In the genomic region with DNA sequence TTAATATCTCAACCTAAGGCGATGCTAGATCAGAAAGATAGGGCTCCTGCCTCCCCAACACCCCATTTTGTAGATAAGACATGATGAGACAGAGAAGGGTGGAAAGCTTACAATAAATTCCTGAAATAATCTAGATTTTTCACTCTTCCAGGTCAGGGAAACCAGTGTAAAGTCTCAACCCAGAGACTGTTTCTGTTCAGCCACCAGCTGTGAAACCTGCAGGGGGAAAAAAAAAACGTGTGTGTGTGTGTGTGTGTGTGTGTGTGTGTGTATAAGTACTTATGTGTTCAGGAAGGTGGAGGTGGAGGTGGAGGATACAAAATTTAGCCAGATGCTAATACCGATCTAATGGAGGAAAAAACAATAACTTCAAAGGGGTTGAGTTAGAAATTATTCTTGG, we compare ENCODE assay signal across 11 cellular contexts. TPM values are rescaled to one million over a fixed set of nuclear protein-coding genes. Genes with fewer than 3 reads are reported as not detected.
DNase-seq lines count a peak whose midpoint lies in the region; ATAC-seq and TF ChIP-seq lines count a peak whose summit lies in the region.
"Had no signal": no experiment of that assay in that cellular context is flagged by ENCODE, and none has a peak within 500 bp of the region (broad histone marks: within the 10 kb centered on the region; RNA-seq: fewer than 3 reads in every experiment).

No MANE protein-coding gene starts in this region.

- intact Hi-C loops in A673 (cut with micrococcal nuclease; ENCODE audit: unreplicated experiment), result loop anchor here (10.0 kb wide), 1 partner anchor 273 kb away; no protein-coding TSS in a partner anchor

- POLR2A ChIA-PET in A673 (lab: Charles Lee; ENCODE audit: low non-redundant PET), result no interaction called here

- TF ChIP-seq CTCF in A673 (conservative IDR thresholded peaks at IDR 0.05; ENCODE audit: low read depth, low read length), result no peak
- TF ChIP-seq CTCF in GM23338 (conservative IDR thresholded peaks at IDR 0.05; ENCODE audit: low read depth in 2 of 2), result no peak

- H3K4me1 Mint-ChIP-seq in GM23338, result peaks cover 28% of the 10 kb centered on the region
- peaks cover 36% of the 10 kb centered on the region for H3K4me1 Mint-ChIP-seq in activated naive CD8-positive, alpha-beta T cell (ENCODE audit: low read depth)

- no peaks in the 10 kb centered on the region for H4K20me1 ChIP-seq in GM23338 (replicated peaks; ENCODE audit: insufficient read depth)

- H3K27me3 ChIP-seq in A673 (replicated peaks; ENCODE audit: insufficient read depth, low read depth, low read length, poor library complexity) (no peaks in the 10 kb centered on the region), GM23338 (ENCODE audit: insufficient read depth) (no peaks in the 10 kb centered on the region)
- H3K27me3 ChIP-seq: cardiac muscle cell had no signal

- peaks cover 7% of the 10 kb centered on the region; the same call in 1 of the 2 replicates for H3K79me2 ChIP-seq in GM23338 (replicated peaks; ENCODE audit: insufficient read depth)

- no peaks in the 10 kb centered on the region for H3F3A ChIP-seq in GM23338 (replicated peaks; ENCODE audit: low read depth)

- no peaks in the 10 kb centered on the region for H3K9me2 ChIP-seq in GM23338 (ENCODE audit: insufficient read depth)

- H3K4me3 ChIP-seq in A673 (ENCODE audit: low read depth, low read length, poor library complexity, severe bottlenecking), result peak overlapping the region; percentile 69
- H3K4me3 ChIP-seq in GM23338, result peak overlapping the region; percentile 64
- peak overlapping the region; percentile 36 for H3K4me3 ChIP-seq in mesodermal cell (ENCODE audit: extremely low read depth, insufficient read depth, low read length, poor library complexity, severe bottlenecking)

- peak overlapping the region; percentile 84 for H3K4me2 ChIP-seq in GM23338

- no peaks in the 10 kb centered on the region for H3K4me1 ChIP-seq in A673 (ENCODE audit: insufficient read depth, low read length, poor library complexity, severe bottlenecking)
- H3K4me1 ChIP-seq in GM23338 (ENCODE audit: insufficient read depth), result peaks cover 27% of the 10 kb centered on the region
- H3K4me1 ChIP-seq in mesodermal cell (ENCODE audit: control insufficient read depth, insufficient read depth, low read length, poor library complexity, severe bottlenecking), result no peaks in the 10 kb centered on the region

- no peaks in the 10 kb centered on the region for H3K36me3 Mint-ChIP-seq in GM23338 (ENCODE audit: low read depth)
- no peaks in the 10 kb centered on the region for H3K36me3 Mint-ChIP-seq in activated naive CD8-positive, alpha-beta T cell

- CTCF ChIA-PET in A673 (lab: Charles Lee), result no interaction called here

- peak overlapping the region; percentile 65; the same call in 1 of the 2 replicates for H3K27ac Mint-ChIP-seq in GM23338
- peak overlapping the region; percentile 97 for H3K27ac Mint-ChIP-seq in activated naive CD8-positive, alpha-beta T cell

- WGBS in mesodermal cell (ENCODE audit: insufficient coverage in 2 of 2), 2 experiments, result no CpG with 5 or more reads among the region's 3 CpGs

- no peaks in the 10 kb centered on the region for H3K9me3 ChIP-seq in A673 (ENCODE audit: low read depth, low read length, poor library complexity, severe bottlenecking)
- no peaks in the 10 kb centered on the region for H3K9me3 ChIP-seq in mesodermal cell (ENCODE audit: control insufficient read depth, low read length)

- no peaks in the 10 kb centered on the region for H3K27me3 Mint-ChIP-seq in GM23338 (ENCODE audit: insufficient read depth, low read depth, poor library complexity)
- H3K27me3 Mint-ChIP-seq in activated naive CD8-positive, alpha-beta T cell, result no peaks in the 10 kb centered on the region

- H2AFZ ChIP-seq in GM23338, result no peak overlapping the region; the same call in 1 of the 2 replicates

- ATAC-seq in GM23338 (no peak), GM18870 (IDR thresholded peaks at IDR 0.05; ENCODE audit: unreplicated experiment) (no peak), HG03457 (IDR thresholded peaks at IDR 0.05; ENCODE audit: unreplicated experiment) (no peak)

- BruUV-seq in A673 (replicated peaks; lab: Mats Ljungman, UMichigan), result no TSS peak

- no peaks in the 10 kb centered on the region for H3K9me3 Mint-ChIP-seq in GM23338
- H3K9me3 Mint-ChIP-seq in activated naive CD8-positive, alpha-beta T cell (ENCODE audit: low read depth), result no peaks in the 10 kb centered on the region

- peak overlapping the region; percentile 88 for H3K4me3 Mint-ChIP-seq in GM23338
- H3K4me3 Mint-ChIP-seq in activated naive CD8-positive, alpha-beta T cell, result peak overlapping the region; percentile 90

- H3K27ac ChIP-seq in A673 (ENCODE audit: low read depth, low read length, poor library complexity, severe bottlenecking), result peak overlapping the region; percentile 79
- peak overlapping the region; percentile 92; the same call in 1 of the 2 replicates for H3K27ac ChIP-seq in GM23338 (ENCODE audit: low read depth)
- H3K27ac ChIP-seq in mesodermal cell (ENCODE audit: low read depth, low read length, severe bottlenecking), result no peak overlapping the region
- H3K27ac ChIP-seq: cardiac muscle cell had no signal

- H3K36me3 ChIP-seq in A673 (ENCODE audit: insufficient read depth, low read length, poor library complexity, severe bottlenecking) (peaks cover 10% of the 10 kb centered on the region), GM23338 (ENCODE audit: insufficient read depth) (no peaks in the 10 kb centered on the region), mesodermal cell (ENCODE audit: control insufficient read depth, insufficient read depth, low read length) (no peaks in the 10 kb centered on the region)
- H3K36me3 ChIP-seq: cardiac muscle cell had no signal

- DNase-seq in A673 (ENCODE audit: low spot score) (no peak), GM23338 (ENCODE audit: low spot score) (peak; percentile 9), cortex of kidney (lab: John Stamatoyannopoulos, UW) (no peak), foreskin melanocyte (no peak)
- DNase-seq: NCI-H187 had no signal

TF ChIP-seq in GM23338, 12 proteins besides CTCF, POLR2A, EP300 and RAD21 (continues in another document):
- TF ChIP-seq, protein P1, sequence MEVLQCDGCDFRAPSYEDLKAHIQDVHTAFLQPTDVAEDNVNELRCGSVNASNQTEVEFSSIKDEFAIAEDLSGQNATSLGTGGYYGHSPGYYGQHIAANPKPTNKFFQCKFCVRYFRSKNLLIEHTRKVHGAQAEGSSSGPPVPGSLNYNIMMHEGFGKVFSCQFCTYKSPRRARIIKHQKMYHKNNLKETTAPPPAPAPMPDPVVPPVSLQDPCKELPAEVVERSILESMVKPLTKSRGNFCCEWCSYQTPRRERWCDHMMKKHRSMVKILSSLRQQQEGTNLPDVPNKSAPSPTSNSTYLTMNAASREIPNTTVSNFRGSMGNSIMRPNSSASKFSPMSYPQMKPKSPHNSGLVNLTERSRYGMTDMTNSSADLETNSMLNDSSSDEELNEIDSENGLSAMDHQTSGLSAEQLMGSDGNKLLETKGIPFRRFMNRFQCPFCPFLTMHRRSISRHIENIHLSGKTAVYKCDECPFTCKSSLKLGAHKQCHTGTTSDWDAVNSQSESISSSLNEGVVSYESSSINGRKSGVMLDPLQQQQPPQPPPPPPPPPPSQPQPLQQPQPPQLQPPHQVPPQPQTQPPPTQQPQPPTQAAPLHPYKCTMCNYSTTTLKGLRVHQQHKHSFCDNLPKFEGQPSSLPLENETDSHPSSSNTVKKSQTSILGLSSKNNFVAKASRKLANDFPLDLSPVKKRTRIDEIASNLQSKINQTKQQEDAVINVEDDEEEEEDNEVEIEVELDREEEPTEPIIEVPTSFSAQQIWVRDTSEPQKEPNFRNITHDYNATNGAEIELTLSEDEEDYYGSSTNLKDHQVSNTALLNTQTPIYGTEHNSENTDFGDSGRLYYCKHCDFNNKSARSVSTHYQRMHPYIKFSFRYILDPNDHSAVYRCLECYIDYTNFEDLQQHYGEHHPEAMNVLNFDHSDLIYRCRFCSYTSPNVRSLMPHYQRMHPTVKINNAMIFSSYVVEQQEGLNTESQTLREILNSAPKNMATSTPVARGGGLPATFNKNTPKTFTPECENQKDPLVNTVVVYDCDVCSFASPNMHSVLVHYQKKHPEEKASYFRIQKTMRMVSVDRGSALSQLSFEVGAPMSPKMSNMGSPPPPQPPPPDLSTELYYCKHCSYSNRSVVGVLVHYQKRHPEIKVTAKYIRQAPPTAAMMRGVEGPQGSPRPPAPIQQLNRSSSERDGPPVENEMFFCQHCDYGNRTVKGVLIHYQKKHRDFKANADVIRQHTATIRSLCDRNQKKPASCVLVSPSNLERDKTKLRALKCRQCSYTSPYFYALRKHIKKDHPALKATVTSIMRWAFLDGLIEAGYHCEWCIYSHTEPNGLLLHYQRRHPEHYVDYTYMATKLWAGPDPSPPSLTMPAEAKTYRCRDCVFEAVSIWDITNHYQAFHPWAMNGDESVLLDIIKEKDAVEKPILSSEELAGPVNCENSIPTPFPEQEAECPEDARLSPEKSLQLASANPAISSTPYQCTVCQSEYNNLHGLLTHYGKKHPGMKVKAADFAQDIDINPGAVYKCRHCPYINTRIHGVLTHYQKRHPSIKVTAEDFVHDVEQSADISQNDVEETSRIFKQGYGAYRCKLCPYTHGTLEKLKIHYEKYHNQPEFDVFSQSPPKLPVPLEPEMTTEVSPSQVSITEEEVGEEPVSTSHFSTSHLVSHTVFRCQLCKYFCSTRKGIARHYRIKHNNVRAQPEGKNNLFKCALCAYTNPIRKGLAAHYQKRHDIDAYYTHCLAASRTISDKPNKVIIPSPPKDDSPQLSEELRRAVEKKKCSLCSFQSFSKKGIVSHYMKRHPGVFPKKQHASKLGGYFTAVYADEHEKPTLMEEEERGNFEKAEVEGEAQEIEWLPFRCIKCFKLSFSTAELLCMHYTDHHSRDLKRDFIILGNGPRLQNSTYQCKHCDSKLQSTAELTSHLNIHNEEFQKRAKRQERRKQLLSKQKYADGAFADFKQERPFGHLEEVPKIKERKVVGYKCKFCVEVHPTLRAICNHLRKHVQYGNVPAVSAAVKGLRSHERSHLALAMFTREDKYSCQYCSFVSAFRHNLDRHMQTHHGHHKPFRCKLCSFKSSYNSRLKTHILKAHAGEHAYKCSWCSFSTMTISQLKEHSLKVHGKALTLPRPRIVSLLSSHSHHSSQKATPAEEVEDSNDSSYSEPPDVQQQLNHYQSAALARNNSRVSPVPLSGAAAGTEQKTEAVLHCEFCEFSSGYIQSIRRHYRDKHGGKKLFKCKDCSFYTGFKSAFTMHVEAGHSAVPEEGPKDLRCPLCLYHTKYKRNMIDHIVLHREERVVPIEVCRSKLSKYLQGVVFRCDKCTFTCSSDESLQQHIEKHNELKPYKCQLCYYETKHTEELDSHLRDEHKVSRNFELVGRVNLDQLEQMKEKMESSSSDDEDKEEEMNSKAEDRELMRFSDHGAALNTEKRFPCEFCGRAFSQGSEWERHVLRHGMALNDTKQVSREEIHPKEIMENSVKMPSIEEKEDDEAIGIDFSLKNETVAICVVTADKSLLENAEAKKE (CRISPR knock-in tag; IDR thresholded peaks at IDR 0.05), result no peak
- TF ChIP-seq ZNF114 (CRISPR knock-in tag; IDR thresholded peaks at IDR 0.05) (no peak), POLR2AphosphoS5 (IDR thresholded peaks at IDR 0.05; ENCODE audit: low read depth) (no peak), STAT1 (IDR thresholded peaks at IDR 0.05; ENCODE audit: unreplicated experiment) (no peak)

RNA-seq across cellular contexts. Expression of a gene that starts 0.8 kb away (rescaled TPM):
- 835 and 839 TPM in 2 replicates for total RNA-seq in A673 (2021)
- total RNA-seq in GM23338 (2014; rRNA removed; shearing (Covaris generic)), result 48.4 and 57.9 TPM in 2 replicates
- 52.8 and 57.0 TPM in 2 replicates for polyA plus RNA-seq in GM23338 (2016; fragmentation: Nextera tagmentation; extraction: Ambion mirVana)
- 25.7 TPM for polyA plus RNA-seq in mesodermal cell (2013, experiment 1 of 2)
- polyA plus RNA-seq in mesodermal cell (2013, experiment 2 of 2), result 20.4 TPM
- polyA plus RNA-seq: BJ had no signal

Comparison
In these comparisons a context has a peak if more than half of its experiments do, and no peak if none do; other contexts are left out.
1. RNA of a gene that starts 0.8 kb away (total RNA-seq): 835 to 839 TPM in A673; 48.4 to 57.9 TPM in GM23338; every median in the first group is over 10 times any median in the second.
2. Peak in every context shown above with its lines, with median percentiles within 50 percentile points of each other: H3K4me3 ChIP-seq.